ENCODE assay signal across 10 cellular contexts in genomic region chr3:55000546-55000945, GRCh38.
DNase-seq lines count a peak whose midpoint lies in the region; ATAC-seq lines count a peak whose summit lies in the region.
"Had no signal": no experiment of that assay in that cellular context is flagged by ENCODE, and none has a peak within 500 bp of the region (broad histone marks: within the 10 kb centered on the region; RNA-seq: fewer than 3 reads in every experiment).

No MANE protein-coding gene starts in this region.

- no peak for DNase-seq in Right ventricle myocardium superior
- DNase-seq in Right ventricle myocardium inferior (ENCODE audit: missing footprints), result no peak
- peak; percentile 61 to 62 for DNase-seq in SHP77 (lab: John Stamatoyannopoulos, UW)
- DNase-seq in glomerular visceral epithelial cell (ENCODE audit: extremely low spot score), result peak; percentile 83
- peak; percentile 46 for DNase-seq in ureter (ENCODE audit: low spot score)
- DNase-seq in NCI-H128 (lab: John Stamatoyannopoulos, UW; ENCODE audit: unreplicated experiment), result no peak
- DNase-seq in stimulated activated CD4-positive, alpha-beta T cell treated with anti-CD3 and anti-CD28 coated beads, Interleukin-15, amount 100 ng/mL, for 24 hours, result no peak
- DNase-seq: stimulated activated naive B cell treated with anti-CD40 and anti-IgM and Interleukin-4, amounts not matched to agents 10 μg/mL and 1 μg/mL and 100 μg/mL, for 72 hours had no signal

- intact Hi-C loops in Right ventricle myocardium superior (cut with DNase I) (no loop called here), Right ventricle myocardium inferior (cut with DNase I) (no loop called here)

- ATAC-seq in Right ventricle myocardium superior (ENCODE audit: poor library complexity), result peak; percentile 41
- no peak for ATAC-seq in Right ventricle myocardium inferior
- ATAC-seq in HG02588 (IDR thresholded peaks at IDR 0.05; ENCODE audit: unreplicated experiment), result no peak
- ATAC-seq: activated CD4-positive, CD25-positive, alpha-beta regulatory T cell treated with anti-CD3 and anti-CD28 coated beads, Interleukin-2, amount 50 U/mL, for 24 hours; stimulated activated naive B cell treated with anti-CD40 and anti-IgM and Interleukin-4, amounts not matched to agents 10 μg/mL and 1 μg/mL and 100 μg/mL, for 72 hours had no signal

Comparison
In these comparisons a context has a peak if more than half of its experiments do, and no peak if none do; other contexts are left out.
1. DNase-seq: peak in SHP77 (2 of 2), glomerular visceral epithelial cell (single experiment) and ureter (single experiment); none in Right ventricle myocardium superior (single experiment), Right ventricle myocardium inferior (single experiment), NCI-H128 (single experiment) and stimulated activated CD4-positive, alpha-beta T cell treated with anti-CD3 and anti-CD28 coated beads, Interleukin-15, amount 100 ng/mL, for 24 hours (single experiment).